Comparison of ENCODE assay signal across 1 cellular context in the genomic region with DNA sequence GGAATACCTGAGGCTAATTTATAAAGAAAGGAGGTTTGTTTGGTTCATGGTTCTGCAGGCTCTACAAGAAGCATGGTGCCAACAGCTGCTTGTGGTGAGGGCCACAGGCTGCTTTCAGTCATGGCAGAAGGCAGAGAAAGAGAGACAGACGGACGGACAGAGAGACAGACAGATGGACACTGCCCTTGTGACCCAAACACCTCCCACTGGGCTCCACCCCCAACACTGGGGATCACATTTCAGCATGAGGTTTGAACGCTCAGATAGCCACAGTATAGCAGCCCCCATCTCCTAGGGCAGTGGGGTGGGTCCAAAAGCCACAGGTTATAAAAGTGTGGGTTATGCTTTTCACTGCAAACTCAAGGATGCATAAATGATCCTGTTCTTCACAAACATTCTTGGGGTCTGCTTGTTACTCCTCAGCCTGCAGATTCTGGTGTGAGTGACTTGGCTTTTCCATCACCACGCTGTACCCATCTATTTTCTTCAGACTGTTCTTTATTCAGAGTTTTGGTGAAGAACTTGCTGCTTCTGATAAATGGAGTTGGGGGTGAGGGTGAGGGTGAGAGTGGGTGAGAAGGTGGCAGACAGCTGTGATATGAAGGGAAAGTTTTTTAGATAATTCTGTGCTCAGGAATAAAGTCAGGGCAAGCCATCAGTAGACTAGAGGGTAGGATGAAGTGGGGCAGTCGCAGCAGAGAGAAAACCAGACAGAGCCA.
TF ChIP-seq lines count a peak whose summit lies in the region.

No MANE protein-coding gene starts in this region.

TF ChIP-seq in K562, 482 proteins besides CTCF, POLR2A, EP300 and RAD21 (continued from another document):
- TF ChIP-seq, protein P1, sequence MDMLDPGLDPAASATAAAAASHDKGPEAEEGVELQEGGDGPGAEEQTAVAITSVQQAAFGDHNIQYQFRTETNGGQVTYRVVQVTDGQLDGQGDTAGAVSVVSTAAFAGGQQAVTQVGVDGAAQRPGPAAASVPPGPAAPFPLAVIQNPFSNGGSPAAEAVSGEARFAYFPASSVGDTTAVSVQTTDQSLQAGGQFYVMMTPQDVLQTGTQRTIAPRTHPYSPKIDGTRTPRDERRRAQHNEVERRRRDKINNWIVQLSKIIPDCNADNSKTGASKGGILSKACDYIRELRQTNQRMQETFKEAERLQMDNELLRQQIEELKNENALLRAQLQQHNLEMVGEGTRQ (CRISPR knock-in tag; IDR thresholded peaks at IDR 0.05): peak; percentile 14; the same call in 1 of the 2 replicates
- TF ChIP-seq RAD51 (IDR thresholded peaks at IDR 0.05; ENCODE audit: borderline replicate concordance, low read depth) (peak; percentile 47; the same call in 1 of the 2 replicates), SIX5 (IDR thresholded peaks at IDR 0.05; ENCODE audit: borderline replicate concordance in 1 of 2, insufficient read depth in 1 of 2, low read depth in 1 of 2, low read length in 2 of 2) (0 out of 4 replicates have a peak, but pooled peaks of 1 of the 2 experiments have one; percentile 2), CBFA2T3 (IDR thresholded peaks at IDR 0.05) (peak; percentile 60), GATA2 (CRISPR knock-in tag; IDR thresholded peaks at IDR 0.05) (0 out of 2 replicates have a peak, but pooled peaks have one; percentile 26), TRIM24 (IDR thresholded peaks at IDR 0.05) (0 out of 4 replicates have a peak, but pooled peaks of 1 of the 2 experiments have one; percentile 40), SMAD4 (CRISPR knock-in tag; conservative IDR thresholded peaks at IDR 0.05) (0 out of 2 replicates have a peak, but pooled peaks have one; percentile 22), CBX3 (IDR thresholded peaks at IDR 0.05; ENCODE audit: borderline replicate concordance in 1 of 2, low read length in 2 of 2) (peak in 1 of 2 experiments; percentile 34; a peak in 1 of 3 replicates), ZBTB7A (IDR thresholded peaks at IDR 0.05; ENCODE audit: borderline replicate concordance, control insufficient read depth, low read depth, low read length) (peak; percentile 21; the same call in 1 of the 2 replicates)
- TF ChIP-seq, protein P2, sequence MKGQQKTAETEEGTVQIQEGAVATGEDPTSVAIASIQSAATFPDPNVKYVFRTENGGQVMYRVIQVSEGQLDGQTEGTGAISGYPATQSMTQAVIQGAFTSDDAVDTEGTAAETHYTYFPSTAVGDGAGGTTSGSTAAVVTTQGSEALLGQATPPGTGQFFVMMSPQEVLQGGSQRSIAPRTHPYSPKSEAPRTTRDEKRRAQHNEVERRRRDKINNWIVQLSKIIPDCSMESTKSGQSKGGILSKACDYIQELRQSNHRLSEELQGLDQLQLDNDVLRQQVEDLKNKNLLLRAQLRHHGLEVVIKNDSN (CRISPR knock-in tag; IDR thresholded peaks at IDR 0.05): peak; percentile 44; the same call in 1 of the 2 replicates
- TF ChIP-seq, protein P3, sequence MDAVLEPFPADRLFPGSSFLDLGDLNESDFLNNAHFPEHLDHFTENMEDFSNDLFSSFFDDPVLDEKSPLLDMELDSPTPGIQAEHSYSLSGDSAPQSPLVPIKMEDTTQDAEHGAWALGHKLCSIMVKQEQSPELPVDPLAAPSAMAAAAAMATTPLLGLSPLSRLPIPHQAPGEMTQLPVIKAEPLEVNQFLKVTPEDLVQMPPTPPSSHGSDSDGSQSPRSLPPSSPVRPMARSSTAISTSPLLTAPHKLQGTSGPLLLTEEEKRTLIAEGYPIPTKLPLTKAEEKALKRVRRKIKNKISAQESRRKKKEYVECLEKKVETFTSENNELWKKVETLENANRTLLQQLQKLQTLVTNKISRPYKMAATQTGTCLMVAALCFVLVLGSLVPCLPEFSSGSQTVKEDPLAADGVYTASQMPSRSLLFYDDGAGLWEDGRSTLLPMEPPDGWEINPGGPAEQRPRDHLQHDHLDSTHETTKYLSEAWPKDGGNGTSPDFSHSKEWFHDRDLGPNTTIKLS (IDR thresholded peaks at IDR 0.05; ENCODE audit: borderline replicate concordance, low read depth): peak; percentile 97; the same call in 1 of the 2 replicates
- TF ChIP-seq, protein P4, sequence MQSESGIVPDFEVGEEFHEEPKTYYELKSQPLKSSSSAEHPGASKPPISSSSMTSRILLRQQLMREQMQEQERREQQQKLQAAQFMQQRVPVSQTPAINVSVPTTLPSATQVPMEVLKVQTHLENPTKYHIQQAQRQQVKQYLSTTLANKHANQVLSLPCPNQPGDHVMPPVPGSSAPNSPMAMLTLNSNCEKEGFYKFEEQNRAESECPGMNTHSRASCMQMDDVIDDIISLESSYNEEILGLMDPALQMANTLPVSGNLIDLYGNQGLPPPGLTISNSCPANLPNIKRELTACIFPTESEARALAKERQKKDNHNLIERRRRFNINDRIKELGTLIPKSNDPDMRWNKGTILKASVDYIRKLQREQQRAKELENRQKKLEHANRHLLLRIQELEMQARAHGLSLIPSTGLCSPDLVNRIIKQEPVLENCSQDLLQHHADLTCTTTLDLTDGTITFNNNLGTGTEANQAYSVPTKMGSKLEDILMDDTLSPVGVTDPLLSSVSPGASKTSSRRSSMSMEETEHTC (IDR thresholded peaks at IDR 0.05): peak; percentile 56; the same call in 1 of the 2 replicates
TF ChIP-seq in K562: peak in this region for 17; not testable (repeated sequence) for 465.
